Comparison of ENCODE assay signal across 13 cellular contexts in the genomic region with DNA sequence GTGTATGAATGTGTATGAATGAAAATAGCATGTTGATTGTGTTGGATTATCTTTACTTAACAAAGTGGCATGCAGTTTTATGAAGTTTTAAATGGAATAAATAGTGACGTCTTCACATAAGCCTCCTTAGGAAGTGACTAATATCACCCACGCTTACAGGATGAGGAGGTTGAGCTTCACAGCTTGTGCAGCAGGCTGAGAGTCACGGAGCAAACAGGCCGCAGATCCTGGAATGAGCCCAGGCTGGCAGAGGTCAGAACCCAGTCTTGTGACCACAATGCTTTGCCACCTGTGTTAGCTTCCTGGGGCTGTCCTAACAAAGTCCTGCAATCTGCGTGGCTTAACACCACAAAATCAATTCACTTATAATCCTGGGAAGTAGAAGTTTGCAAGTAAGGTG. TPM values are rescaled to one million over a fixed set of nuclear protein-coding genes. Genes with fewer than 3 reads are reported as not detected.
DNase-seq lines count a peak whose midpoint lies in the region; ATAC-seq, FAIRE-seq and TF ChIP-seq lines count a peak whose summit lies in the region.
"Had no signal": no experiment of that assay in that cellular context is flagged by ENCODE, and none has a peak within 500 bp of the region (broad histone marks: within the 10 kb centered on the region; RNA-seq: fewer than 3 reads in every experiment).

No MANE protein-coding gene starts in this region.

- no peaks in the 10 kb centered on the region for H3K79me1 ChIP-seq in IMR-90 (ENCODE audit: low read depth in 1 of 2, low read length in 2 of 2)

- DNase-seq in IMR-90 (peak; percentile 39), pulmonary artery endothelial cell (ENCODE audit: low read depth, low spot score) (peak; percentile 73), amniotic stem cell (lab: John Stamatoyannopoulos, UW) (no peak), GM12891 (ENCODE audit: insufficient read length, low spot score) (no peak), NCI-H2081 treated with DMSO at 0.1 percent for 48 hours (lab: John Stamatoyannopoulos, UW) (no peak)
- DNase-seq in activated T-cell treated with anti-CD3 and anti-CD28 coated beads, Interleukin-2, amount 50 U/mL, for 24 hours: peak; percentile 67
- no peak for DNase-seq in effector CD4-positive, alpha-beta T cell
- DNase-seq: COR-L47; NK-92 treated with Interleukin-12 subunit alpha and Interleukin-12 subunit beta, amount 100 ng/mL, for 24 hours had no signal

- peak overlapping the region; percentile 0 for H3K4me3 Mint-ChIP-seq in activated T-cell treated with anti-CD3 and anti-CD28 coated beads, Interleukin-2, amount 50 U/mL, for 24 hours

- no peak for ATAC-seq in IMR-90 (ENCODE audit: low read depth)

- no peak overlapping the region for H2BK20ac ChIP-seq in IMR-90 (ENCODE audit: low read depth, low read length)

- TF ChIP-seq POLR2A in IMR-90 (IDR thresholded peaks at IDR 0.05; ENCODE audit: low read depth, low read length) (no peak), GM12891 (IDR thresholded peaks at IDR 0.05; ENCODE audit: low read depth, low read length) (no peak)

- no peak overlapping the region for H4K91ac ChIP-seq in IMR-90 (ENCODE audit: insufficient read depth, low read depth, low read length)

- no peak for FAIRE-seq in GM12891 (lab: Jason Lieb, UNC)
- FAIRE-seq: keratinocyte had no signal

- H4K8ac ChIP-seq in IMR-90 (ENCODE audit: low read depth in 2 of 2, low read length in 2 of 2): no peak overlapping the region

- H3K9me1 ChIP-seq in IMR-90 (ENCODE audit: insufficient read depth, low read length): no peaks in the 10 kb centered on the region

- TF ChIP-seq RAD21 in IMR-90 (IDR thresholded peaks at IDR 0.05; ENCODE audit: low read length): no peak

- H4K5ac ChIP-seq in IMR-90 (ENCODE audit: low read depth, low read length): no peak overlapping the region

- WGBS in IMR-90 (ENCODE audit: extremely low coverage in 2 of 2, insufficient read length in 1 of 2), 2 experiments: no CpG with 5 or more reads among the region's 5 CpGs

- no peak overlapping the region for H2BK5ac ChIP-seq in IMR-90 (ENCODE audit: low read depth, low read length, poor library complexity, severe bottlenecking)

- peaks cover 27% of the 10 kb centered on the region for H3K27me3 Mint-ChIP-seq in activated T-cell treated with anti-CD3 and anti-CD28 coated beads, Interleukin-2, amount 50 U/mL, for 24 hours

- H2BK120ac ChIP-seq in IMR-90 (ENCODE audit: low read depth, low read length): no peak overlapping the region

- peaks cover 0 to 18% (median 0%) of the 10 kb centered on the region in 11 experiments; a peak in 3 of 22 replicates for H3K27me3 ChIP-seq in BLaER1 treated with 17β-estradiol and CSF1 and Interleukin-3, amounts not matched to agents 10 nM and 100 nM
- no peaks in the 10 kb centered on the region for H3K27me3 ChIP-seq in IMR-90 (ENCODE audit: control insufficient read depth, insufficient read depth, low read length)

- H2AK9ac ChIP-seq in IMR-90 (replicated peaks; ENCODE audit: low read depth, low read length, poor library complexity): no peak overlapping the region

- peaks cover 51 to 68% (median 61%) of the 10 kb centered on the region in 10 experiments for H3K4me1 ChIP-seq in BLaER1 treated with 17β-estradiol and CSF1 and Interleukin-3, amounts not matched to agents 10 nM and 100 nM
- H3K4me1 ChIP-seq in IMR-90 (ENCODE audit: control insufficient read depth, insufficient read depth, low read length): no peaks in the 10 kb centered on the region
- H3K4me1 ChIP-seq: suprapubic skin had no signal

- H3K27ac Mint-ChIP-seq in activated T-cell treated with anti-CD3 and anti-CD28 coated beads, Interleukin-2, amount 50 U/mL, for 24 hours: peak overlapping the region; percentile 80
- H3K27ac Mint-ChIP-seq: IgD-negative memory B cell had no signal

- in situ Hi-C loops in IMR-90 (cut with MboI; ENCODE audit: low sequenced_read_pairs): no loop called here

- peak overlapping the region in 9 of 11 experiments; percentile 2 to 83 (median 66); a peak in 14 of 22 replicates for H3K27ac ChIP-seq in BLaER1 treated with 17β-estradiol and CSF1 and Interleukin-3, amounts not matched to agents 10 nM and 100 nM
- no peak overlapping the region for H3K27ac ChIP-seq in IMR-90 (ENCODE audit: insufficient read depth, low read length)
- H3K27ac ChIP-seq: suprapubic skin had no signal

- intact Hi-C loops in IMR-90 (cut with micrococcal nuclease): no loop called here

- peaks cover 58% of the 10 kb centered on the region for H3K4me1 Mint-ChIP-seq in activated T-cell treated with anti-CD3 and anti-CD28 coated beads, Interleukin-2, amount 50 U/mL, for 24 hours (ENCODE audit: low read depth)

- no peak overlapping the region for H3K4ac ChIP-seq in IMR-90 (ENCODE audit: low read depth, low read length)

- no peaks in the 10 kb centered on the region for H3K36me3 ChIP-seq in BLaER1 treated with 17β-estradiol and CSF1 and Interleukin-3, amounts not matched to agents 10 nM and 100 nM
- H3K36me3 ChIP-seq in IMR-90 (ENCODE audit: control insufficient read depth, insufficient read depth, low read length): no peaks in the 10 kb centered on the region
- H3K36me3 ChIP-seq: suprapubic skin had no signal

- H2BK15ac ChIP-seq in IMR-90 (ENCODE audit: low read depth, low read length): no peak overlapping the region

- no peaks in the 10 kb centered on the region for H4K20me1 ChIP-seq in BLaER1 treated with 17β-estradiol and CSF1 and Interleukin-3, amounts not matched to agents 10 nM and 100 nM
- H4K20me1 ChIP-seq in IMR-90 (ENCODE audit: insufficient read depth, low read length): no peaks in the 10 kb centered on the region

- H3K4me2 ChIP-seq in BLaER1 treated with 17β-estradiol and CSF1 and Interleukin-3, amounts not matched to agents 10 nM and 100 nM: peak overlapping the region; percentile 75 to 96 (median 86)
- no peak overlapping the region for H3K4me2 ChIP-seq in IMR-90 (ENCODE audit: low read depth, low read length)

- peak overlapping the region in 5 of 11 experiments; percentile 12 to 56 (median 26); a peak in 7 of 22 replicates for H3K9ac ChIP-seq in BLaER1 treated with 17β-estradiol and CSF1 and Interleukin-3, amounts not matched to agents 10 nM and 100 nM
- H3K9ac ChIP-seq in IMR-90 (ENCODE audit: low read depth, low read length): no peak overlapping the region

- CTCF ChIA-PET in IMR-90 (lab: Yijun Ruan, JAX): no interaction called here

- H3K14ac ChIP-seq in IMR-90 (replicated peaks; ENCODE audit: low read depth, low read length): no peak overlapping the region

- no peak for TF ChIP-seq CTCF in IMR-90 (conservative IDR thresholded peaks at IDR 0.05; ENCODE audit: low read depth, low read length)

- no peak overlapping the region for H3K4me3 ChIP-seq in BLaER1 treated with 17β-estradiol and CSF1 and Interleukin-3, amounts not matched to agents 10 nM and 100 nM
- no peak overlapping the region for H3K4me3 ChIP-seq in IMR-90 (ENCODE audit: insufficient read depth, low read depth, low read length)
- H3K4me3 ChIP-seq: suprapubic skin had no signal

- no peak overlapping the region for H2AK5ac ChIP-seq in IMR-90 (ENCODE audit: low read depth, low read length)

- H3K9me3 ChIP-seq in BLaER1 treated with 17β-estradiol and CSF1 and Interleukin-3, amounts not matched to agents 10 nM and 100 nM (replicated peaks in 1 of 11): peaks cover 15 to 21% (median 18%) of the 10 kb centered on the region in 11 experiments; a peak in 20 of 22 replicates
- H3K9me3 ChIP-seq in IMR-90 (ENCODE audit: control insufficient read depth, insufficient read depth, low read length): peaks cover 19% of the 10 kb centered on the region
- H3K9me3 ChIP-seq: suprapubic skin had no signal

- no peak overlapping the region for H2AFZ ChIP-seq in IMR-90 (replicated peaks; ENCODE audit: low read length, poor library complexity)

- H3K56ac ChIP-seq in IMR-90 (ENCODE audit: extremely low read depth, insufficient read depth, low read length): no peak overlapping the region

- peaks cover 5% of the 10 kb centered on the region for H3K9me3 Mint-ChIP-seq in activated T-cell treated with anti-CD3 and anti-CD28 coated beads, Interleukin-2, amount 50 U/mL, for 24 hours

- dilution Hi-C loops in IMR-90 (cut with HindIII; ENCODE audit: low sequenced_read_pairs, unreplicated experiment): no loop called here

- POLR2A ChIA-PET in IMR-90 (lab: Charles Lee; ENCODE audit: unreplicated experiment): no interaction called here

- no peaks in the 10 kb centered on the region for H3K36me3 Mint-ChIP-seq in activated T-cell treated with anti-CD3 and anti-CD28 coated beads, Interleukin-2, amount 50 U/mL, for 24 hours (ENCODE audit: low read depth)

- no peak overlapping the region for H3K23ac ChIP-seq in IMR-90 (ENCODE audit: low read depth, low read length)

- no peak overlapping the region for H3K18ac ChIP-seq in IMR-90 (ENCODE audit: low read depth, low read length)

- BruUV-seq in IMR-90 (replicated peaks; lab: Mats Ljungman, UMichigan): no TSS peak

TF ChIP-seq in GM12891, 5 proteins besides CTCF, POLR2A, EP300 and RAD21 (continues in another document):
- TF ChIP-seq POLR2AphosphoS5 (IDR thresholded peaks at IDR 0.05; ENCODE audit: low read depth, low read length): no peak
- TF ChIP-seq TAF1 (IDR thresholded peaks at IDR 0.05; ENCODE audit: low read depth, low read length): no peak
- no peak for TF ChIP-seq POU2F2 (IDR thresholded peaks at IDR 0.05; ENCODE audit: low read depth, low read length)
- TF ChIP-seq SPI1 (IDR thresholded peaks at IDR 0.05; ENCODE audit: low read depth, low read length): no peak

RNA-seq across cellular contexts. Expression of gene LAIR2, which starts 20.8 kb away (rescaled TPM):
- total RNA-seq in IMR-90 (2012; rRNA removed) (not detected in 2 replicates), pulmonary artery endothelial cell (not detected in 2 replicates)
- not detected in 2 replicates for polyA plus RNA-seq in IMR-90 (2012; rRNA removed)
- polyA plus RNA-seq in IMR-90 (2012; cell fraction: cytosol; rRNA removed): not detected in 2 replicates
- not detected in 2 replicates for polyA plus RNA-seq in IMR-90 (2012; cell fraction: nucleus; rRNA removed; ENCODE audit: low replicate concordance)
- polyA plus RNA-seq in GM12891 (2012; ENCODE audit: low read depth, missing spikeins): 1.2 TPM
- total RNA-seq: suprapubic skin had no signal
- polyA plus RNA-seq: keratinocyte had no signal

RNA-seq across cellular contexts. Expression of gene LILRA2, which starts 50.2 kb away (rescaled TPM):
- total RNA-seq in IMR-90 (2012; rRNA removed) (not detected in 2 replicates), pulmonary artery endothelial cell (not detected in 2 replicates)
- polyA plus RNA-seq in IMR-90 (2012; rRNA removed): not detected in 2 replicates
- not detected in 2 replicates for polyA plus RNA-seq in IMR-90 (2012; cell fraction: cytosol; rRNA removed)
- not detected in 2 replicates for polyA plus RNA-seq in IMR-90 (2012; cell fraction: nucleus; rRNA removed; ENCODE audit: low replicate concordance)
- 2.7 TPM for polyA plus RNA-seq in GM12891 (2012; ENCODE audit: low read depth, missing spikeins)
- polyA plus RNA-seq: keratinocyte had no signal

RNA-seq across cellular contexts. Expression of gene CDC42EP5, which starts 50.3 kb away (rescaled TPM):
- total RNA-seq in IMR-90 (2012; rRNA removed): 7.2 and 7.8 TPM in 2 replicates
- polyA plus RNA-seq in IMR-90 (2012; rRNA removed): 25.3 and 45.3 TPM in 2 replicates
- polyA plus RNA-seq in IMR-90 (2012; cell fraction: cytosol; rRNA removed): 68.0 and 69.8 TPM in 2 replicates
- 13.3 and 20.0 TPM in 2 replicates for polyA plus RNA-seq in IMR-90 (2012; cell fraction: nucleus; rRNA removed; ENCODE audit: low replicate concordance)
- 30.2 and 35.7 TPM in 2 replicates for total RNA-seq in pulmonary artery endothelial cell
- polyA plus RNA-seq in GM12891 (2012; ENCODE audit: low read depth, missing spikeins): 1.3 TPM
- polyA plus RNA-seq: IgD-negative memory B cell had no signal

RNA-seq across cellular contexts. Expression of gene LENG9, which starts 59.8 kb away (rescaled TPM):
- total RNA-seq in IMR-90 (2012; rRNA removed) (0.83 and 1.1 TPM in 2 replicates), pulmonary artery endothelial cell (6.8 and 7.9 TPM in 2 replicates)
- 0.69 and 0.94 TPM in 2 replicates for polyA plus RNA-seq in IMR-90 (2012; rRNA removed)
- 0.29 and 1.4 TPM in 2 replicates for polyA plus RNA-seq in IMR-90 (2012; cell fraction: cytosol; rRNA removed)
- 0.34 and 0.86 TPM in 2 replicates for polyA plus RNA-seq in IMR-90 (2012; cell fraction: nucleus; rRNA removed; ENCODE audit: low replicate concordance)
- polyA plus RNA-seq in GM12891 (2012; ENCODE audit: low read depth, missing spikeins): 2.0 TPM
- polyA plus RNA-seq: IgD-negative memory B cell had no signal

Comparison
In these comparisons a context has a peak if more than half of its experiments do, and no peak if none do; other contexts are left out.
1. DNase-seq: peak in IMR-90 (single experiment), activated T-cell treated with anti-CD3 and anti-CD28 coated beads, Interleukin-2, amount 50 U/mL, for 24 hours (single experiment) and pulmonary artery endothelial cell (single experiment); none in amniotic stem cell (single experiment), GM12891 (single experiment), NCI-H2081 treated with DMSO at 0.1 percent for 48 hours (single experiment) and effector CD4-positive, alpha-beta T cell (single experiment).